ENCODE assay signal across 8 cellular contexts in genomic region chr5:17224858-17225436, GRCh38. TPM values are rescaled to one million over a fixed set of nuclear protein-coding genes. Genes with fewer than 3 reads are reported as not detected.
DNase-seq lines count a peak whose midpoint lies in the region; ATAC-seq and TF ChIP-seq lines count a peak whose summit lies in the region.
"Had no signal": no experiment of that assay in that cellular context is flagged by ENCODE, and none has a peak within 500 bp of the region (broad histone marks: within the 10 kb centered on the region; RNA-seq: fewer than 3 reads in every experiment).

No MANE protein-coding gene starts in this region.

- no peak for TF ChIP-seq RAD21 in SK-N-SH (IDR thresholded peaks at IDR 0.05; ENCODE audit: low read length)

- CTCF ChIA-PET in SK-N-SH (lab: Yijun Ruan, JAX) = interaction anchor here (1.4 to 4.0 kb wide), 2 partner anchors 9 to 10 kb away, joined by 5 to 19 read pairs; no protein-coding TSS in a partner anchor

- peaks cover 0 to 50% of the 10 kb centered on the region in 2 experiments; a peak in 2 of 4 replicates for H3K4me1 ChIP-seq in SK-N-SH (ENCODE audit: control insufficient read depth in 1 of 2, insufficient read depth in 2 of 2, low read depth in 1 of 2, low read length in 1 of 2)
- peaks cover 84% of the 10 kb centered on the region for H3K4me1 ChIP-seq in smooth muscle cell (ENCODE audit: low read depth)
- no peaks in the 10 kb centered on the region for H3K4me1 ChIP-seq in right cardiac atrium (ENCODE audit: control insufficient read depth, insufficient read depth, low read length)

- H3K9ac ChIP-seq in SK-N-SH (no peak overlapping the region; the same call in 1 of the 2 replicates), smooth muscle cell (ENCODE audit: low read depth) (peak overlapping the region; percentile 56)

- no peaks in the 10 kb centered on the region for H3K9me3 ChIP-seq in SK-N-SH
- no peaks in the 10 kb centered on the region for H3K9me3 ChIP-seq in smooth muscle cell (replicated peaks; ENCODE audit: low read depth)
- H3K9me3 ChIP-seq in right cardiac atrium (ENCODE audit: control insufficient read depth, low read length) = peaks cover 7% of the 10 kb centered on the region

- no peak for TF ChIP-seq EP300 in SK-N-SH (IDR thresholded peaks at IDR 0.05; ENCODE audit: borderline replicate concordance in 1 of 2, low read depth in 1 of 2, low read length in 1 of 2)

- ATAC-seq in GM19025 (IDR thresholded peaks at IDR 0.05; ENCODE audit: low read depth, unreplicated experiment) (peak; percentile 67), HG02884 (IDR thresholded peaks at IDR 0.05; ENCODE audit: unreplicated experiment) (peak; percentile 67), right cardiac atrium (no peak)

- WGBS in SK-N-SH (ENCODE audit: low lambda C conversion rate) = 60% methylated on average over 10 of the region's 10 CpGs
- WGBS in smooth muscle cell (ENCODE audit: low lambda C conversion rate) = 12% methylated on average over 10 of the region's 10 CpGs
- WGBS in right cardiac atrium = 79% methylated on average over 10 of the region's 10 CpGs

- intact Hi-C loops in posterior cingulate gyrus (cut with DNase I) = loop anchor here (10.0 kb wide), 1 partner anchor 180 kb away; no protein-coding TSS in a partner anchor
- intact Hi-C loops in right cardiac atrium (cut with DNase I) = no loop called here

- H3K4me3 ChIP-seq in SK-N-SH (ENCODE audit: low read depth in 2 of 2, low read length in 1 of 2) = no peak overlapping the region
- peak overlapping the region; percentile 21 for H3K4me3 ChIP-seq in smooth muscle cell
- no peak overlapping the region for H3K4me3 ChIP-seq in right cardiac atrium (ENCODE audit: low read length)

- POLR2A ChIA-PET in SK-N-SH (lab: Yijun Ruan, JAX) = no interaction called here

- peak overlapping the region in 1 of 2 experiments; percentile 37; a peak in 2 of 4 replicates for H3K27ac ChIP-seq in SK-N-SH (ENCODE audit: low read depth in 2 of 2, low read length in 1 of 2)
- peak overlapping the region; percentile 94 for H3K27ac ChIP-seq in smooth muscle cell (ENCODE audit: low read depth)
- no peak overlapping the region for H3K27ac ChIP-seq in right cardiac atrium (ENCODE audit: low read length)

- H4K20me1 ChIP-seq in SK-N-SH (ENCODE audit: insufficient read depth) = no peaks in the 10 kb centered on the region; the same call in 1 of the 2 replicates
- peaks cover 100% of the 10 kb centered on the region for H4K20me1 ChIP-seq in smooth muscle cell (ENCODE audit: low read depth)

- H3K79me2 ChIP-seq in SK-N-SH (ENCODE audit: insufficient read depth) (peaks cover 98% of the 10 kb centered on the region), smooth muscle cell (ENCODE audit: low read depth) (peaks cover 99% of the 10 kb centered on the region)

- DNase-seq in SK-N-SH = no peak
- no peak for DNase-seq in smooth muscle cell (lab: John Stamatoyannopoulos, UW; ENCODE audit: unreplicated experiment)
- DNase-seq in AG08396 (ENCODE audit: low spot score) = no peak
- DNase-seq in posterior cingulate gyrus = no peak
- no peak for DNase-seq in right cardiac atrium
- DNase-seq: activated naive CD4-positive, alpha-beta T cell treated with anti-CD3 and anti-CD28 coated beads, Interleukin-2, amount 50 U/mL, for 16 hours had no signal

- H3K36me3 ChIP-seq in SK-N-SH (replicated peaks in 1 of 2; ENCODE audit: control insufficient read depth in 1 of 2, insufficient read depth in 2 of 2, low read length in 1 of 2) (peaks cover 0 to 12% of the 10 kb centered on the region in 2 experiments), smooth muscle cell (ENCODE audit: low read depth) (no peaks in the 10 kb centered on the region)

- TF ChIP-seq CTCF in SK-N-SH (IDR thresholded peaks at IDR 0.05) (no peak), smooth muscle cell (IDR thresholded peaks at IDR 0.05; ENCODE audit: borderline replicate concordance, insufficient read depth, poor library complexity, severe bottlenecking) (no peak)

- no peaks in the 10 kb centered on the region for H3K9me2 ChIP-seq in SK-N-SH

- peak overlapping the region; percentile 21 for H3K4me2 ChIP-seq in SK-N-SH
- peak overlapping the region; percentile 90 for H3K4me2 ChIP-seq in smooth muscle cell

- no peaks in the 10 kb centered on the region for H3K27me3 ChIP-seq in SK-N-SH (ENCODE audit: insufficient read depth)
- no peaks in the 10 kb centered on the region for H3K27me3 ChIP-seq in smooth muscle cell (ENCODE audit: low read depth)
- H3K27me3 ChIP-seq in right cardiac atrium (ENCODE audit: control insufficient read depth, insufficient read depth) = no peaks in the 10 kb centered on the region

- H3F3A ChIP-seq in SK-N-SH (replicated peaks; ENCODE audit: insufficient read depth) (peaks cover 18% of the 10 kb centered on the region), smooth muscle cell (ENCODE audit: low read depth) (peaks cover 21% of the 10 kb centered on the region)

- H2AFZ ChIP-seq in SK-N-SH (ENCODE audit: low read depth) (no peak overlapping the region), smooth muscle cell (ENCODE audit: low read depth) (no peak overlapping the region)

TF ChIP-seq in SK-N-SH, 30 proteins besides CTCF, POLR2A, EP300 and RAD21:
- peak; percentile 53; the same call in 1 of the 2 replicates for TF ChIP-seq FOSL2 (IDR thresholded peaks at IDR 0.05; ENCODE audit: borderline replicate concordance, low read depth)
- TF ChIP-seq ELF1 (IDR thresholded peaks at IDR 0.05) = no peak

RNA-seq across cellular contexts. Expression of gene BASP1, which starts 7.5 kb away (rescaled TPM):
- polyA plus RNA-seq in SK-N-SH (2012; rRNA removed) (77.8 and 107 TPM in 2 replicates), smooth muscle cell (292 and 304 TPM in 2 replicates), right cardiac atrium (4.8 TPM)
- polyA plus RNA-seq in SK-N-SH (2012; cell fraction: cytosol; rRNA removed) = 94.2 and 104 TPM in 2 replicates
- 33.6 and 36.0 TPM in 2 replicates for polyA plus RNA-seq in SK-N-SH (2012; cell fraction: nucleus; rRNA removed)
- total RNA-seq in smooth muscle cell (194 and 196 TPM in 2 replicates), right cardiac atrium (10 to 100 TPM in 1 of 4 donors, 1 to 10 TPM in 3; 3.8 to 12.0 (median 8.8) TPM)

Comparison
In these comparisons a context has a peak if more than half of its experiments do, and no peak if none do; other contexts are left out.
1. ATAC-seq: peak in GM19025 (single experiment) and HG02884 (single experiment); none in right cardiac atrium (0 of 2).